In the genomic region with DNA sequence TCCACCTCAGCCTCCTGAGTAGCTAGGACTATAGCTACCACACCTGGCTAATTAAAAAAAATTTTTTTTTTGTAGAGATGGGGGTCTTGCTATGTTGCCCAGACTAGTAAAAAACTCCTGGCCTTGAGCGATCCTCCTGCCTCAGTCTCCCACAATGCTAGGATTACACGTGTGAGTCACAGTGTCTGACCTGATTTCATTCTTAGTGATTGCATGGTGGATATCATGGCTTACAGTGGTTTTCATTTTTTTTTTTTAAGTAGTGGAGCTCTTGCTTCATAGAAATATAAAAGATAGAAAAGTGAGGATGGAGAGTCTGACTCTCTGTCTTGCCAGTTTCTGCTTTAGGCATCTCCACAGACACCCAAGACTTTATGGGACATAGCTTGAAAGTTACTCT, we compare ENCODE assay signal across 22 cellular contexts.
DNase-seq lines count a peak whose midpoint lies in the region; ATAC-seq, FAIRE-seq and TF ChIP-seq lines count a peak whose summit lies in the region.
"Had no signal": no experiment of that assay in that cellular context is flagged by ENCODE, and none has a peak within 500 bp of the region (broad histone marks: within the 10 kb centered on the region; RNA-seq: fewer than 3 reads in every experiment).

No MANE protein-coding gene starts in this region.

- H3K4me1 ChIP-seq in effector memory CD4-positive, alpha-beta T cell (ENCODE audit: control insufficient read depth, insufficient read depth, low read length, poor library complexity, severe bottlenecking), result peaks cover 60% of the 10 kb centered on the region

- no peaks in the 10 kb centered on the region for H3K36me3 Mint-ChIP-seq in activated T-cell treated with anti-CD3 and anti-CD28 coated beads, Interleukin-2, amount 50 U/mL, for 72 hours (ENCODE audit: insufficient read depth in 2 of 2)
- H3K36me3 Mint-ChIP-seq in type B pancreatic cell, result no peaks in the 10 kb centered on the region

- no peaks in the 10 kb centered on the region for H3K27me3 Mint-ChIP-seq in activated T-cell treated with anti-CD3 and anti-CD28 coated beads, Interleukin-2, amount 50 U/mL, for 72 hours (ENCODE audit: low read depth)
- no peaks in the 10 kb centered on the region for H3K27me3 Mint-ChIP-seq in type B pancreatic cell

- peaks cover 82% of the 10 kb centered on the region for H3K4me1 Mint-ChIP-seq in activated T-cell treated with anti-CD3 and anti-CD28 coated beads, Interleukin-2, amount 50 U/mL, for 72 hours (ENCODE audit: low read depth)
- peaks cover 42% of the 10 kb centered on the region for H3K4me1 Mint-ChIP-seq in type B pancreatic cell (ENCODE audit: unreplicated experiment)

- no peaks in the 10 kb centered on the region for H3K9me3 ChIP-seq in effector memory CD4-positive, alpha-beta T cell (ENCODE audit: control insufficient read depth, low read length)
- H3K9me3 ChIP-seq: heart right ventricle, vagina had no signal

- H3K27me3 ChIP-seq in effector memory CD4-positive, alpha-beta T cell (replicated peaks; ENCODE audit: control insufficient read depth, insufficient read depth, low read length, poor library complexity, severe bottlenecking), result no peaks in the 10 kb centered on the region
- H3K27me3 ChIP-seq: heart right ventricle, vagina had no signal

- no peak for FAIRE-seq in GM12892 (lab: Jason Lieb, UNC)
- FAIRE-seq: G401.6, GM19239 had no signal

- H3K4me3 Mint-ChIP-seq in activated T-cell treated with anti-CD3 and anti-CD28 coated beads, Interleukin-2, amount 50 U/mL, for 72 hours, result peak overlapping the region in 1 of 2 donors; percentile 15
- H3K4me3 Mint-ChIP-seq in type B pancreatic cell, result no peak overlapping the region
- H3K4me3 Mint-ChIP-seq: activated T-helper 1 cell treated with anti-CD3 and anti-CD28 coated beads, Interleukin-12 subunit alpha, Interleukin-12 subunit beta, Interleukin-2, Interleukin-4 antibody, amounts not matched to agents 30 ng/mL and 10 ng/mL and 1 ng/mL, durations not matched to agents 14 hours and 24 hours and 36 hours; dendritic cell treated with granulocyte-macrophage colony-stimulating factor and Interleukin-4, amounts not matched to agents 40 ng/mL and 50 ng/mL, for 4 days; T-helper 1 cell treated with Interleukin-12 subunit alpha and Interleukin-12 subunit beta and Interleukin-4 antibody, amounts not matched to agents 30 μg/mL and 1 μg/mL, for 36 hours had no signal

- peak overlapping the region; percentile 26 for H3K27ac Mint-ChIP-seq in activated T-cell treated with anti-CD3 and anti-CD28 coated beads, Interleukin-2, amount 50 U/mL, for 72 hours
- peak overlapping the region; percentile 75 for H3K27ac Mint-ChIP-seq in type B pancreatic cell
- H3K27ac Mint-ChIP-seq: activated T-helper 1 cell treated with anti-CD3 and anti-CD28 coated beads, Interleukin-12 subunit alpha, Interleukin-12 subunit beta, Interleukin-2, Interleukin-4 antibody, amounts not matched to agents 30 ng/mL and 10 ng/mL and 1 ng/mL, durations not matched to agents 14 hours and 24 hours and 36 hours; dendritic cell treated with granulocyte-macrophage colony-stimulating factor and Interleukin-4, amounts not matched to agents 40 ng/mL and 50 ng/mL, for 4 days; T-helper 1 cell treated with Interleukin-12 subunit alpha and Interleukin-12 subunit beta and Interleukin-4 antibody, amounts not matched to agents 30 μg/mL and 1 μg/mL, for 36 hours had no signal

- ATAC-seq in activated T-cell treated with anti-CD3 and anti-CD28 coated beads, Interleukin-2, amount 50 U/mL, for 72 hours (replicated peaks in 1 of 2), result peak in 1 of 2 donors; percentile 8
- ATAC-seq in HG03175 (IDR thresholded peaks at IDR 0.05; ENCODE audit: unreplicated experiment), result no peak

- no peaks in the 10 kb centered on the region for H3K9me3 Mint-ChIP-seq in activated T-cell treated with anti-CD3 and anti-CD28 coated beads, Interleukin-2, amount 50 U/mL, for 72 hours
- no peaks in the 10 kb centered on the region for H3K9me3 Mint-ChIP-seq in type B pancreatic cell
- H3K9me3 Mint-ChIP-seq: activated T-helper 1 cell treated with anti-CD3 and anti-CD28 coated beads, Interleukin-12 subunit alpha, Interleukin-12 subunit beta, Interleukin-2, Interleukin-4 antibody, amounts not matched to agents 30 ng/mL and 10 ng/mL and 1 ng/mL, durations not matched to agents 14 hours and 24 hours and 36 hours; dendritic cell treated with granulocyte-macrophage colony-stimulating factor and Interleukin-4, amounts not matched to agents 40 ng/mL and 50 ng/mL, for 4 days; T-helper 1 cell treated with Interleukin-12 subunit alpha and Interleukin-12 subunit beta and Interleukin-4 antibody, amounts not matched to agents 30 μg/mL and 1 μg/mL, for 36 hours had no signal

- no peak for TF ChIP-seq POLR2A in GM12892 (IDR thresholded peaks at IDR 0.05; ENCODE audit: low read depth, low read length)

- no peak for TF ChIP-seq CTCF in VCaP (conservative IDR thresholded peaks at IDR 0.05)
- no peak for TF ChIP-seq CTCF in type B pancreatic cell (conservative IDR thresholded peaks at IDR 0.05)

- H3K36me3 ChIP-seq in effector memory CD4-positive, alpha-beta T cell (ENCODE audit: control insufficient read depth, insufficient read depth, low read length), result no peaks in the 10 kb centered on the region
- H3K36me3 ChIP-seq: heart right ventricle, vagina had no signal

- H3K27ac ChIP-seq in VCaP, result 0 out of 2 replicates have a peak overlapping the region, but pooled peaks have one; percentile 20
- peak overlapping the region; percentile 75 for H3K27ac ChIP-seq in effector memory CD4-positive, alpha-beta T cell (ENCODE audit: insufficient read depth, low read length, poor library complexity, severe bottlenecking)
- H3K27ac ChIP-seq: vagina had no signal

- H3K4me3 ChIP-seq in effector memory CD4-positive, alpha-beta T cell (ENCODE audit: insufficient read depth, low read depth, low read length, poor library complexity, severe bottlenecking), result no peak overlapping the region
- H3K4me3 ChIP-seq: heart right ventricle, vagina had no signal

- DNase-seq in activated T-cell treated with anti-CD3 and anti-CD28 coated beads, Interleukin-2, amount 50 U/mL, for 72 hours, result no peak
- no peak for DNase-seq in activated T-cell treated with anti-CD3 and anti-CD28 coated beads, Interleukin-2, amount 50 U/mL, for 1 hour
- DNase-seq in effector memory CD4-positive, alpha-beta T cell, result no peak
- DNase-seq in type B pancreatic cell (ENCODE audit: extremely low spot score, unreplicated experiment) (no peak), T-helper 9 cell (no peak), GM12892 (ENCODE audit: insufficient read length) (no peak)
- DNase-seq: activated CD8-positive, alpha-beta memory T cell treated with anti-CD3 and anti-CD28 coated beads for 24 hours; C1 segment of cervical spinal cord; DMS153; GOT3; heart right ventricle; KBM-7; NCI-H187; SIG-M5 had no signal
